Comparison of ENCODE assay signal across 2 cellular contexts in the genomic region with DNA sequence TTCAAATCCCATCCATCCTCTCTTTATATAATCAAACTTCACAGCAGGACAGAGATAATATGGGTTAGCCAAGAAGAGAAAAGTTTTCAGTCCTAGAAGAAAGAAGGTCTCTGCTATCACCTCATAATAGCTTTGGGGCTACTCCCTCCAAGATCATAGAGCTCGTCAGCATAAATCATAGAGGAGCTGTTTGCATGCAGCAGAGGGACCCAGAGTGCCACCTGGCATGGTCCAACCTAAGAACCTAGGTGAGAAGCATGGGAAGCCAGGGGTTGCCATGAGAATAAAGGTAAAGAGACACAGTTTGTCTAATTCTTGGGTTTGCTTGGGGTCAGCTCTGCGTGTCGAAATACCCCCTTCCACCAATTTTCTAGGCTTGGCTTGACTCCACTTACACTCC.
TF ChIP-seq lines count a peak whose summit lies in the region.

No MANE protein-coding gene starts in this region.

TF ChIP-seq in SK-N-SH treated with all-trans-retinoic acid at 6 μM for 48 hours, 23 proteins besides CTCF, POLR2A, EP300 and RAD21 (continued from another document):
- TF ChIP-seq, protein P1, sequence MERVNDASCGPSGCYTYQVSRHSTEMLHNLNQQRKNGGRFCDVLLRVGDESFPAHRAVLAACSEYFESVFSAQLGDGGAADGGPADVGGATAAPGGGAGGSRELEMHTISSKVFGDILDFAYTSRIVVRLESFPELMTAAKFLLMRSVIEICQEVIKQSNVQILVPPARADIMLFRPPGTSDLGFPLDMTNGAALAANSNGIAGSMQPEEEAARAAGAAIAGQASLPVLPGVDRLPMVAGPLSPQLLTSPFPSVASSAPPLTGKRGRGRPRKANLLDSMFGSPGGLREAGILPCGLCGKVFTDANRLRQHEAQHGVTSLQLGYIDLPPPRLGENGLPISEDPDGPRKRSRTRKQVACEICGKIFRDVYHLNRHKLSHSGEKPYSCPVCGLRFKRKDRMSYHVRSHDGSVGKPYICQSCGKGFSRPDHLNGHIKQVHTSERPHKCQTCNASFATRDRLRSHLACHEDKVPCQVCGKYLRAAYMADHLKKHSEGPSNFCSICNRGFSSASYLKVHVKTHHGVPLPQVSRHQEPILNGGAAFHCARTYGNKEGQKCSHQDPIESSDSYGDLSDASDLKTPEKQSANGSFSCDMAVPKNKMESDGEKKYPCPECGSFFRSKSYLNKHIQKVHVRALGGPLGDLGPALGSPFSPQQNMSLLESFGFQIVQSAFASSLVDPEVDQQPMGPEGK (CRISPR knock-in tag; IDR thresholded peaks at IDR 0.05; ENCODE audit: borderline replicate concordance): no peak
- TF ChIP-seq TCF4 (CRISPR knock-in tag; IDR thresholded peaks at IDR 0.05; ENCODE audit: borderline replicate concordance): no peak
- TF ChIP-seq ZC3H10 (CRISPR knock-in tag; IDR thresholded peaks at IDR 0.05): no peak
- no peak for TF ChIP-seq BACH2 (CRISPR knock-in tag; IDR thresholded peaks at IDR 0.05; ENCODE audit: borderline replicate concordance)
- TF ChIP-seq SNAI2 (CRISPR knock-in tag; IDR thresholded peaks at IDR 0.05): no peak
- TF ChIP-seq, protein P2, sequence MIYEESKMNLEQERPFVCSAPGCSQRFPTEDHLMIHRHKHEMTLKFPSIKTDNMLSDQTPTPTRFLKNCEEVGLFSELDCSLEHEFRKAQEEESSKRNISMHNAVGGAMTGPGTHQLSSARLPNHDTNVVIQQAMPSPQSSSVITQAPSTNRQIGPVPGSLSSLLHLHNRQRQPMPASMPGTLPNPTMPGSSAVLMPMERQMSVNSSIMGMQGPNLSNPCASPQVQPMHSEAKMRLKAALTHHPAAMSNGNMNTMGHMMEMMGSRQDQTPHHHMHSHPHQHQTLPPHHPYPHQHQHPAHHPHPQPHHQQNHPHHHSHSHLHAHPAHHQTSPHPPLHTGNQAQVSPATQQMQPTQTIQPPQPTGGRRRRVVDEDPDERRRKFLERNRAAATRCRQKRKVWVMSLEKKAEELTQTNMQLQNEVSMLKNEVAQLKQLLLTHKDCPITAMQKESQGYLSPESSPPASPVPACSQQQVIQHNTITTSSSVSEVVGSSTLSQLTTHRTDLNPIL (CRISPR knock-in tag; IDR thresholded peaks at IDR 0.05; ENCODE audit: low read depth): no peak
- TF ChIP-seq, protein P3, sequence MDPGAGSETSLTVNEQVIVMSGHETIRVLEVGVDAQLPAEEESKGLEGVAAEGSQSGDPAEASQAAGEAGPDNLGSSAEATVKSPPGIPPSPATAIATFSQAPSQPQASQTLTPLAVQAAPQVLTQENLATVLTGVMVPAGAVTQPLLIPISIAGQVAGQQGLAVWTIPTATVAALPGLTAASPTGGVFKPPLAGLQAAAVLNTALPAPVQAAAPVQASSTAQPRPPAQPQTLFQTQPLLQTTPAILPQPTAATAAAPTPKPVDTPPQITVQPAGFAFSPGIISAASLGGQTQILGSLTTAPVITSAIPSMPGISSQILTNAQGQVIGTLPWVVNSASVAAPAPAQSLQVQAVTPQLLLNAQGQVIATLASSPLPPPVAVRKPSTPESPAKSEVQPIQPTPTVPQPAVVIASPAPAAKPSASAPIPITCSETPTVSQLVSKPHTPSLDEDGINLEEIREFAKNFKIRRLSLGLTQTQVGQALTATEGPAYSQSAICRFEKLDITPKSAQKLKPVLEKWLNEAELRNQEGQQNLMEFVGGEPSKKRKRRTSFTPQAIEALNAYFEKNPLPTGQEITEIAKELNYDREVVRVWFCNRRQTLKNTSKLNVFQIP (CRISPR knock-in tag; IDR thresholded peaks at IDR 0.05; ENCODE audit: borderline replicate concordance, low read depth): no peak
- TF ChIP-seq RARB (CRISPR knock-in tag; IDR thresholded peaks at IDR 0.05): no peak
- no peak for TF ChIP-seq ZNF70 (CRISPR knock-in tag; IDR thresholded peaks at IDR 0.05)
- no peak for TF ChIP-seq ESRRG (CRISPR knock-in tag; IDR thresholded peaks at IDR 0.05)

TF ChIP-seq in WTC11, 78 proteins besides CTCF, POLR2A, EP300 and RAD21 (continued from another document):
- TF ChIP-seq, protein P4, sequence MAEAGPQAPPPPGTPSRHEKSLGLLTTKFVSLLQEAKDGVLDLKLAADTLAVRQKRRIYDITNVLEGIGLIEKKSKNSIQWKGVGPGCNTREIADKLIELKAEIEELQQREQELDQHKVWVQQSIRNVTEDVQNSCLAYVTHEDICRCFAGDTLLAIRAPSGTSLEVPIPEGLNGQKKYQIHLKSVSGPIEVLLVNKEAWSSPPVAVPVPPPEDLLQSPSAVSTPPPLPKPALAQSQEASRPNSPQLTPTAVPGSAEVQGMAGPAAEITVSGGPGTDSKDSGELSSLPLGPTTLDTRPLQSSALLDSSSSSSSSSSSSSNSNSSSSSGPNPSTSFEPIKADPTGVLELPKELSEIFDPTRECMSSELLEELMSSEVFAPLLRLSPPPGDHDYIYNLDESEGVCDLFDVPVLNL (CRISPR knock-in tag; IDR thresholded peaks at IDR 0.05; ENCODE audit: borderline replicate concordance, low read depth): no peak
- TF ChIP-seq, protein P5, sequence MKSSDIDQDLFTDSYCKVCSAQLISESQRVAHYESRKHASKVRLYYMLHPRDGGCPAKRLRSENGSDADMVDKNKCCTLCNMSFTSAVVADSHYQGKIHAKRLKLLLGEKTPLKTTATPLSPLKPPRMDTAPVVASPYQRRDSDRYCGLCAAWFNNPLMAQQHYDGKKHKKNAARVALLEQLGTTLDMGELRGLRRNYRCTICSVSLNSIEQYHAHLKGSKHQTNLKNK (CRISPR knock-in tag; IDR thresholded peaks at IDR 0.05): no peak
- no peak for TF ChIP-seq EMX1 (CRISPR knock-in tag; IDR thresholded peaks at IDR 0.05)
- TF ChIP-seq JAZF1 (CRISPR knock-in tag; IDR thresholded peaks at IDR 0.05): no peak
- TF ChIP-seq IRF2 (CRISPR knock-in tag; IDR thresholded peaks at IDR 0.05; ENCODE audit: borderline replicate concordance, low read depth): no peak
- no peak for TF ChIP-seq ZNF671 (CRISPR knock-in tag; IDR thresholded peaks at IDR 0.05)
TF ChIP-seq in WTC11: peak in this region for 0.
